Comparison of ENCODE assay signal across 8 cellular contexts in the genomic region with DNA sequence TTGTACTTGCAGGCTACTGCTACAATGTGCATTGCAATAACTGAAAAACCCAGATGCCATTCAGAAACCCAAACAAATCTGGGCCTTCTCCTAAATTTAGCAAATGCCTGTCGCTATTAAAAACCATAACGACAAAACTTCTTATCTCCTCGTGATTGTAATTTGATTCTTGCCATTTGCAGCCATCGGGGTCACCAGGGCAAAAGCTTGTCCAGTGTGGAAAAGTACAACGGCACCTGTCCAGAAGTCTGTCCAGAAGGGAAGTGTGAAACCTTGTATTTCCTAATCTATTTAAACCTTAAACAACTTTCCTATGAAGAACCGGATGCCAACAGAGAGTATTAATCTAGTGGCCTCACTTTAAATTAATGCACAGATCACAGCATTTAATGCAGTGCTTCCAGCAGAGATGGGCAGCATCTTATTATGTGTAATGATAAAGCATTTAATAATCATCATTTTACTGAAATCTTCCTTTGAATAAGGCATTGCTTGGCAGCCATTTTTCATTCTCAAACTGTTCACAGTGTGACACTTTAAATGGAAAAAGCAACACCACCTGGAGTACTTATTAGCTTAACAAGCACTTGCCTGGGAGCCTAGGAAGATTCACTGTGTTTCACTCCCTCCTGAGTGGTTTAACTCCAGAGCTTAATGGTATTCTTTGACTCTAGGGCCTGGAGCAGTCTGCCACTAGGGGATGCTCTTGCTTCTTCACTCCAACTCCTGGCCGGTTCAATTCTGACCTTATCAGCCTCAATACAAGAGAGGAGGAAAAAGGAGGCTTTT.
A peak's percentile ranks its signal among the peaks of the same experiment; 100 is the strongest.
DNase-seq lines count a peak whose midpoint lies in the region; ATAC-seq, FAIRE-seq and TF ChIP-seq lines count a peak whose summit lies in the region.

No MANE protein-coding gene starts in this region.

- peak; percentile 37 for FAIRE-seq in TTC549 (lab: Jason Lieb, UNC)

- TF ChIP-seq CTCF in fibroblast of pulmonary artery (IDR thresholded peaks at IDR 0.05; ENCODE audit: low read length, missing control alignments), result no peak

- DNase-seq in CD1c-positive myeloid dendritic cell (ENCODE audit: extremely low spot score) (peak; percentile 15), NCI-H1694 treated with DMSO at 0.1 percent for 48 hours (lab: John Stamatoyannopoulos, UW) (peak; percentile 87), fibroblast of pulmonary artery (ENCODE audit: low read depth) (peak; percentile 93), nucleus accumbens (lab: John Stamatoyannopoulos, UW) (peak in 33 of 56 donors; percentile 0 to 68 (median 17))

- ATAC-seq in GM18520 (IDR thresholded peaks at IDR 0.05; ENCODE audit: unreplicated experiment) (peak; percentile 81), HG02973 (IDR thresholded peaks at IDR 0.05; ENCODE audit: unreplicated experiment) (peak; percentile 86), HG02840 (IDR thresholded peaks at IDR 0.05; ENCODE audit: low FRiP score, unreplicated experiment) (no peak)

- no peak overlapping the region for H3K4me3 ChIP-seq in fibroblast of pulmonary artery (replicated peaks; ENCODE audit: low read depth, low read length)

Comparison
In these comparisons a context has a peak if more than half of its experiments do, and no peak if none do; other contexts are left out.
1. DNase-seq: peak in every context shown above with its lines; median percentile 93 in fibroblast of pulmonary artery; 87 in NCI-H1694 treated with DMSO at 0.1 percent for 48 hours; 17 in nucleus accumbens; 15 in CD1c-positive myeloid dendritic cell.